ENCODE assay signal across 8 cellular contexts in genomic region chrX:136880452-136881013, GRCh38. TPM values are rescaled to one million over a fixed set of nuclear protein-coding genes. Genes with fewer than 3 reads are reported as not detected.
DNase-seq lines count a peak whose midpoint lies in the region; TF ChIP-seq lines count a peak whose summit lies in the region.

RBMX (minus strand) TSS chrX:136880725; CDS start chrX:136879427, 1,298 bp downstream.

- no peaks in the 10 kb centered on the region for H3K9me2 ChIP-seq in neural cell (ENCODE audit: insufficient read depth, low read length)

- peak within 1 kb of the TSS; percentile 48 for H3K4me2 ChIP-seq in neural cell (ENCODE audit: low read length)

- TF ChIP-seq POLR2A in stomach (IDR thresholded peaks at IDR 0.05) = peak in 2 of 4 donors; percentile 89 to 96

- H3K27me3 ChIP-seq in H7 (ENCODE audit: control insufficient read depth, insufficient read depth, low read length) (no peaks in the 10 kb centered on the region), neural cell (ENCODE audit: insufficient read depth, low read depth, low read length) (no peaks in the 10 kb centered on the region), stomach (no peaks in the 10 kb centered on the region)

- H3K4me1 ChIP-seq in stomach = peaks cover 0 to 13% (median 9%) of the 10 kb centered on the region in 4 donors

- no peaks in the 10 kb centered on the region for H3F3A ChIP-seq in neural cell (ENCODE audit: insufficient read depth, low read length, poor library complexity, severe bottlenecking)

- peak within 1 kb of the TSS; percentile 91 for H3K27ac ChIP-seq in neural cell (ENCODE audit: low read length)
- H3K27ac ChIP-seq in stomach = peak within 1 kb of the TSS; percentile 87 to 96 (median 93)

- intact Hi-C loops in stomach (cut with DNase I; ENCODE audit: low total_unique reads) = no loop called here

- H3K9ac ChIP-seq in neural cell (ENCODE audit: low read length) = peak within 1 kb of the TSS; percentile 95

- TF ChIP-seq RAD21 in neural cell (conservative IDR thresholded peaks at IDR 0.05) = no peak

- H2AFZ ChIP-seq in neural cell (ENCODE audit: low read depth, low read length) = peak within 1 kb of the TSS; percentile 65

- H3K36me3 ChIP-seq in H7 (replicated peaks; ENCODE audit: control insufficient read depth, insufficient read depth, low read length) (peaks cover 8% of the 10 kb centered on the region), neural cell (ENCODE audit: insufficient read depth, low read length) (no peaks in the 10 kb centered on the region), stomach (peaks cover 18 to 32% (median 26%) of the 10 kb centered on the region in 4 donors)

- WGBS in stomach, 5 donors = 1 to 48% (median 11%) methylated on average over 24 to 34 of the region's 34 CpGs

- TF ChIP-seq EP300 in neural cell (conservative IDR thresholded peaks at IDR 0.05; ENCODE audit: poor library complexity, severe bottlenecking) = peak; percentile 38
- TF ChIP-seq EP300 in stomach (IDR thresholded peaks at IDR 0.05) = no peak

- peak within 1 kb of the TSS; percentile 96 for H3K4me3 ChIP-seq in H7 (ENCODE audit: insufficient read depth, low read depth, low read length)
- peak within 1 kb of the TSS; percentile 82 for H3K4me3 ChIP-seq in neural cell (ENCODE audit: low read length)
- peak within 1 kb of the TSS; percentile 57 to 76 (median 65) for H3K4me3 ChIP-seq in stomach

- H4K20me1 ChIP-seq in neural cell (ENCODE audit: insufficient read depth) = no peaks in the 10 kb centered on the region

- TF ChIP-seq CTCF in neural cell (IDR thresholded peaks at IDR 0.05; ENCODE audit: poor library complexity, severe bottlenecking) (no peak), stomach (IDR thresholded peaks at IDR 0.05) (no peak)

- H3K9me3 ChIP-seq in neural cell (ENCODE audit: low read length) = no peaks in the 10 kb centered on the region
- H3K9me3 ChIP-seq in stomach = no peaks in the 10 kb centered on the region

- peaks cover 28% of the 10 kb centered on the region for H3K79me2 ChIP-seq in neural cell (replicated peaks; ENCODE audit: insufficient read depth, low read length)

- peak; percentile 99 for DNase-seq in ELF-1 (ENCODE audit: low read depth, low spot score)
- DNase-seq in H7 = peak; percentile 99
- DNase-seq in M059J (ENCODE audit: low read depth) = peak; percentile 95
- peak; percentile 68 to 83 for DNase-seq in SHP77 (lab: John Stamatoyannopoulos, UW)
- peak; percentile 80 for DNase-seq in activated effector memory CD4-positive, alpha-beta T cell treated with Interleukin-2 at 50 U/mL for 16 hours
- DNase-seq in fibroblast of the conjunctiva (ENCODE audit: low read depth) = peak; percentile 87
- peak; percentile 93 for DNase-seq in stomach

TF ChIP-seq in neural cell, 6 proteins besides CTCF, POLR2A, EP300 and RAD21:
- TF ChIP-seq TAF1 (IDR thresholded peaks at IDR 0.05; ENCODE audit: low read depth) = peak; percentile 71
- TF ChIP-seq EZH2 (IDR thresholded peaks at IDR 0.05; ENCODE audit: borderline replicate concordance, insufficient read depth, low read length, poor library complexity, severe bottlenecking) = no peak
- peak; percentile 100 for TF ChIP-seq POLR2AphosphoS5 (IDR thresholded peaks at IDR 0.05)
- TF ChIP-seq MXI1 (conservative IDR thresholded peaks at IDR 0.05; ENCODE audit: poor library complexity, severe bottlenecking) = peak; percentile 71
- peak; percentile 29 for TF ChIP-seq SMC3 (conservative IDR thresholded peaks at IDR 0.05; ENCODE audit: poor library complexity)
- TF ChIP-seq REST (IDR thresholded peaks at IDR 0.05; ENCODE audit: borderline replicate concordance) = peak; percentile 89
TF ChIP-seq in neural cell: peak in this region for 5.

RNA-seq across cellular contexts. Expression of gene RBMX, which starts in this region (rescaled TPM):
- 568 and 767 TPM in 2 replicates for total RNA-seq in H7 (2014; rRNA removed; shearing (Covaris generic))
- total RNA-seq in M059J (2014; rRNA removed; shearing (Covaris generic)) = 383 and 530 TPM in 2 replicates
- polyA plus RNA-seq in neural cell = 802 and 875 TPM in 2 replicates
- 438 and 590 TPM in 2 replicates for polyA minus RNA-seq in neural cell
- total RNA-seq in stomach = 100 to 1,000 TPM in 4 of 5 donors, 10 to 100 TPM in 1; 68.1 to 245 (median 137) TPM
- 100 to 1,000 TPM in 1 of 3 donors, 10 to 100 TPM in 2; 72.6 to 130 (median 93.1) TPM for polyA plus RNA-seq in stomach

Comparison
In these comparisons a context has a peak if more than half of its experiments do, and no peak if none do; other contexts are left out.
1. Peak in every context shown above with its lines: DNase-seq, H3K4me3 ChIP-seq and H3K27ac ChIP-seq.